Comparison of ENCODE assay signal across 8 cellular contexts in the genomic region with DNA sequence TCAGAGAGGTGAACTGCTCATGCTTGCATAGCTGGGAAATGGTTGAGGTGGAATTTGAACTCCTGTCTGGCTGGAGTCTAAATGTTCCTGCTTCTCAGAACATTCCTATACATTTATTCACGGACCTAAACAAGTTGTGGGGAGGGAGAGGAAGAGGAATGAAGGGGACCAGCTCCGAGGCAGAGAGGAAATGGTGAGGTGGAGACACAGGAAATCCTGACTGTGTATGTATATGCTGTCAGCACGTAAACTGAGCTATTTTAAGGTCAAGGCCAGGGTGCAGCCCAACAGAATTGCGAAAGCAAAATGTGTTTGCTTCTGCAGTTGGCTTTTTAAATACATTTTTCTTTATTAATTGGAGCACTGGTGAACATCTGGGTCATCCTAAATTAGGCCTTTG.
DNase-seq lines count a peak whose midpoint lies in the region; ATAC-seq and TF ChIP-seq lines count a peak whose summit lies in the region.

No MANE protein-coding gene starts in this region.

- DNase-seq in GM12864 (ENCODE audit: low read depth) (peak; percentile 36), foreskin keratinocyte (peak; percentile 97 to 99), stomach (no peak), NCI-H748 treated with DMSO at 0.1 percent for 48 hours (lab: John Stamatoyannopoulos, UW) (no peak)
- DNase-seq in activated CD4-positive, alpha-beta T cell treated with anti-CD3 and anti-CD28 coated beads for 4 hours: peak; percentile 33 to 36

- TF ChIP-seq CTCF in GM12864 (IDR thresholded peaks at IDR 0.05; ENCODE audit: low read depth, low read length, missing control alignments) (no peak), foreskin keratinocyte (conservative IDR thresholded peaks at IDR 0.05) (no peak), stomach (IDR thresholded peaks at IDR 0.05) (no peak)

- no peaks in the 10 kb centered on the region for H3K27me3 ChIP-seq in foreskin keratinocyte
- no peaks in the 10 kb centered on the region for H3K27me3 ChIP-seq in stomach

- WGBS in stomach, 5 donors: 29 to 49% (median 45%) methylated on average over 4 of the region's 4 CpGs

- no peak for TF ChIP-seq POLR2A in stomach (IDR thresholded peaks at IDR 0.05)

- no peaks in the 10 kb centered on the region for H3K9me3 ChIP-seq in stomach

- H3K4me1 ChIP-seq in foreskin keratinocyte (peaks cover 32% of the 10 kb centered on the region), stomach (peaks cover 0 to 37% (median 9%) of the 10 kb centered on the region in 4 donors)

- H3K36me3 ChIP-seq in stomach: no peaks in the 10 kb centered on the region

- intact Hi-C loops in stomach (cut with DNase I; ENCODE audit: low total_unique reads): no loop called here

- TF ChIP-seq EP300 in stomach (IDR thresholded peaks at IDR 0.05): no peak

- H3K4me3 ChIP-seq in GM12864 (ENCODE audit: low read depth, low read length) (no peak overlapping the region), stomach (no peak overlapping the region)

- peak overlapping the region; percentile 83 for H3K27ac ChIP-seq in foreskin keratinocyte
- H3K27ac ChIP-seq in stomach: peak overlapping the region in 4 of 5 donors; percentile 19 to 56 (median 39)

- ATAC-seq in HG03108 (IDR thresholded peaks at IDR 0.05; ENCODE audit: unreplicated experiment): peak; percentile 68
- ATAC-seq in foreskin keratinocyte: peak; percentile 66
- ATAC-seq in HG03442 (IDR thresholded peaks at IDR 0.05; ENCODE audit: unreplicated experiment): no peak
- no peak for ATAC-seq in HG02763 (IDR thresholded peaks at IDR 0.05; ENCODE audit: unreplicated experiment)

Comparison
In these comparisons a context has a peak if more than half of its experiments do, and no peak if none do; other contexts are left out.
1. DNase-seq: peak in GM12864 (single experiment), activated CD4-positive, alpha-beta T cell treated with anti-CD3 and anti-CD28 coated beads for 4 hours (2 of 2) and foreskin keratinocyte (2 of 2); none in stomach (single experiment) and NCI-H748 treated with DMSO at 0.1 percent for 48 hours (single experiment).
2. ATAC-seq: peak in HG03108 (single experiment) and foreskin keratinocyte (single experiment); none in HG03442 (single experiment) and HG02763 (single experiment).